Comparison of ENCODE assay signal across 1 cellular context in the genomic region with DNA sequence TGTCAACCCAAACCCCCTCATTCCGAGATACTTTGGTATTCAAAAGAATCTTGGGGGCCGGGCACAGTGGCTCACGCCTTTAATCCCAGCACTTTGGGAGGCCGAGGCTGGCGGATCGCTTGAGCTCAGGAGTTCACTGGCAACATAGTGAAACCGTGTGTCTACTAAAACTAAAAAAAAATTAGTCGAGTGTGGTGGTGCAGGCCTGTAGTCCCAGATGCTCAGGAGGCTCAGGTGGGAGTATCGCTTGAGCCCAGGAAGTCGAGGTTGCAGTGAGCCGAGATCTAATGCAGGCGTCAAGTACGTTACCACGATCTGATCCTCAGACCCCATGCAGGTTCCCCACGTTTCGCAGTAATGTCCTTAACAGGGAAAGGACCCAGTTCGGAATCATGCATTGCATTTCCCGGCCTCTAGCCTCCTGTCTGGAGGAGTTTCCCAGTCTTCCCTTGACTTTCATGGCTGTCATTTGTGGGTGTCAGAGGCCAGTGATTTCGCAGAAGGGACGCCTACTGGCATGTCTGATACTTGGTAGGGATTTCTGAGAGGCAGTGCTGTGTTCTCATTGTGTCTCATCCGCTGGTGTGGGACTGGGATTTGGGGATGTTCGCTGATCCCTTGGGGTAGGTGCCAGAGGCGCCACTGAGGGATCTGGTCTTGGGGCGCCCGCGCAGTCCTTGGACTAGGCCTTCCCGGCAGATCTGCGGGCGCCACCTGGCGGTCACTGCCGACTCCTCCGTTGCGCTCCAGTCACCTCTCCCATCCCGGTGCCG.
A peak's percentile ranks its signal among the peaks of the same experiment; 100 is the strongest.
TF ChIP-seq lines count a peak whose summit lies in the region.

No MANE protein-coding gene starts in this region.

TF ChIP-seq in HepG2, 621 proteins besides CTCF, POLR2A, EP300 and RAD21 (continued from another document and continues in another):
- TF ChIP-seq, protein P1, sequence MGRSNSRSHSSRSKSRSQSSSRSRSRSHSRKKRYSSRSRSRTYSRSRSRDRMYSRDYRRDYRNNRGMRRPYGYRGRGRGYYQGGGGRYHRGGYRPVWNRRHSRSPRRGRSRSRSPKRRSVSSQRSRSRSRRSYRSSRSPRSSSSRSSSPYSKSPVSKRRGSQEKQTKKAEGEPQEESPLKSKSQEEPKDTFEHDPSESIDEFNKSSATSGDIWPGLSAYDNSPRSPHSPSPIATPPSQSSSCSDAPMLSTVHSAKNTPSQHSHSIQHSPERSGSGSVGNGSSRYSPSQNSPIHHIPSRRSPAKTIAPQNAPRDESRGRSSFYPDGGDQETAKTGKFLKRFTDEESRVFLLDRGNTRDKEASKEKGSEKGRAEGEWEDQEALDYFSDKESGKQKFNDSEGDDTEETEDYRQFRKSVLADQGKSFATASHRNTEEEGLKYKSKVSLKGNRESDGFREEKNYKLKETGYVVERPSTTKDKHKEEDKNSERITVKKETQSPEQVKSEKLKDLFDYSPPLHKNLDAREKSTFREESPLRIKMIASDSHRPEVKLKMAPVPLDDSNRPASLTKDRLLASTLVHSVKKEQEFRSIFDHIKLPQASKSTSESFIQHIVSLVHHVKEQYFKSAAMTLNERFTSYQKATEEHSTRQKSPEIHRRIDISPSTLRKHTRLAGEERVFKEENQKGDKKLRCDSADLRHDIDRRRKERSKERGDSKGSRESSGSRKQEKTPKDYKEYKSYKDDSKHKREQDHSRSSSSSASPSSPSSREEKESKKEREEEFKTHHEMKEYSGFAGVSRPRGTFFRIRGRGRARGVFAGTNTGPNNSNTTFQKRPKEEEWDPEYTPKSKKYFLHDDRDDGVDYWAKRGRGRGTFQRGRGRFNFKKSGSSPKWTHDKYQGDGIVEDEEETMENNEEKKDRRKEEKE (IDR thresholded peaks at IDR 0.05) = no peak
- TF ChIP-seq MED1 (CRISPR knock-in tag; IDR thresholded peaks at IDR 0.05) = peak; percentile 27; the same call in 1 of the 2 replicates
- no peak for TF ChIP-seq JUND (CRISPR knock-in tag; IDR thresholded peaks at IDR 0.05)
- TF ChIP-seq, protein P2, sequence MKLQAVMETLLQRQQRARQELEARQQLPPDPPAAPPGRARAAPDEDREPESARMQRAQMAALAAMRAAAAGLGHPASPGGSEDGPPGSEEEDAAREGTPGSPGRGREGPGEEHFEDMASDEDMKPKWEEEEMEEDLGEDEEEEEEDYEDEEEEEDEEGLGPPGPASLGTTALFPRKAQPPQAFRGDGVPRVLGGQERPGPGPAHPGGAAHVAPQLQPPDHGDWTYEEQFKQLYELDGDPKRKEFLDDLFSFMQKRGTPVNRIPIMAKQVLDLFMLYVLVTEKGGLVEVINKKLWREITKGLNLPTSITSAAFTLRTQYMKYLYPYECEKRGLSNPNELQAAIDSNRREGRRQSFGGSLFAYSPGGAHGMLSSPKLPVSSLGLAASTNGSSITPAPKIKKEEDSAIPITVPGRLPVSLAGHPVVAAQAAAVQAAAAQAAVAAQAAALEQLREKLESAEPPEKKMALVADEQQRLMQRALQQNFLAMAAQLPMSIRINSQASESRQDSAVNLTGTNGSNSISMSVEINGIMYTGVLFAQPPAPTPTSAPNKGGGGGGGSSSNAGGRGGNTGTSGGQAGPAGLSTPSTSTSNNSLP (IDR thresholded peaks at IDR 0.05; ENCODE audit: low read depth, low read length) = 0 out of 2 replicates have a peak, but pooled peaks have one; percentile 4
- TF ChIP-seq, protein P3, sequence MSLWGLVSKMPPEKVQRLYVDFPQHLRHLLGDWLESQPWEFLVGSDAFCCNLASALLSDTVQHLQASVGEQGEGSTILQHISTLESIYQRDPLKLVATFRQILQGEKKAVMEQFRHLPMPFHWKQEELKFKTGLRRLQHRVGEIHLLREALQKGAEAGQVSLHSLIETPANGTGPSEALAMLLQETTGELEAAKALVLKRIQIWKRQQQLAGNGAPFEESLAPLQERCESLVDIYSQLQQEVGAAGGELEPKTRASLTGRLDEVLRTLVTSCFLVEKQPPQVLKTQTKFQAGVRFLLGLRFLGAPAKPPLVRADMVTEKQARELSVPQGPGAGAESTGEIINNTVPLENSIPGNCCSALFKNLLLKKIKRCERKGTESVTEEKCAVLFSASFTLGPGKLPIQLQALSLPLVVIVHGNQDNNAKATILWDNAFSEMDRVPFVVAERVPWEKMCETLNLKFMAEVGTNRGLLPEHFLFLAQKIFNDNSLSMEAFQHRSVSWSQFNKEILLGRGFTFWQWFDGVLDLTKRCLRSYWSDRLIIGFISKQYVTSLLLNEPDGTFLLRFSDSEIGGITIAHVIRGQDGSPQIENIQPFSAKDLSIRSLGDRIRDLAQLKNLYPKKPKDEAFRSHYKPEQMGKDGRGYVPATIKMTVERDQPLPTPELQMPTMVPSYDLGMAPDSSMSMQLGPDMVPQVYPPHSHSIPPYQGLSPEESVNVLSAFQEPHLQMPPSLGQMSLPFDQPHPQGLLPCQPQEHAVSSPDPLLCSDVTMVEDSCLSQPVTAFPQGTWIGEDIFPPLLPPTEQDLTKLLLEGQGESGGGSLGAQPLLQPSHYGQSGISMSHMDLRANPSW (CRISPR knock-in tag; IDR thresholded peaks at IDR 0.05; ENCODE audit: borderline replicate concordance) = no peak
- no peak for TF ChIP-seq NFRKB (IDR thresholded peaks at IDR 0.05)
- TF ChIP-seq, protein P4, sequence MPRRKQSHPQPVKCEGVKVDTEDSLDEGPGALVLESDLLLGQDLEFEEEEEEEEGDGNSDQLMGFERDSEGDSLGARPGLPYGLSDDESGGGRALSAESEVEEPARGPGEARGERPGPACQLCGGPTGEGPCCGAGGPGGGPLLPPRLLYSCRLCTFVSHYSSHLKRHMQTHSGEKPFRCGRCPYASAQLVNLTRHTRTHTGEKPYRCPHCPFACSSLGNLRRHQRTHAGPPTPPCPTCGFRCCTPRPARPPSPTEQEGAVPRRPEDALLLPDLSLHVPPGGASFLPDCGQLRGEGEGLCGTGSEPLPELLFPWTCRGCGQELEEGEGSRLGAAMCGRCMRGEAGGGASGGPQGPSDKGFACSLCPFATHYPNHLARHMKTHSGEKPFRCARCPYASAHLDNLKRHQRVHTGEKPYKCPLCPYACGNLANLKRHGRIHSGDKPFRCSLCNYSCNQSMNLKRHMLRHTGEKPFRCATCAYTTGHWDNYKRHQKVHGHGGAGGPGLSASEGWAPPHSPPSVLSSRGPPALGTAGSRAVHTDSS (CRISPR knock-in tag; conservative IDR thresholded peaks at IDR 0.05) = no peak
- TF ChIP-seq MED8 (CRISPR knock-in tag; IDR thresholded peaks at IDR 0.05; ENCODE audit: insufficient replicate concordance) = no peak
- TF ChIP-seq, protein P5, sequence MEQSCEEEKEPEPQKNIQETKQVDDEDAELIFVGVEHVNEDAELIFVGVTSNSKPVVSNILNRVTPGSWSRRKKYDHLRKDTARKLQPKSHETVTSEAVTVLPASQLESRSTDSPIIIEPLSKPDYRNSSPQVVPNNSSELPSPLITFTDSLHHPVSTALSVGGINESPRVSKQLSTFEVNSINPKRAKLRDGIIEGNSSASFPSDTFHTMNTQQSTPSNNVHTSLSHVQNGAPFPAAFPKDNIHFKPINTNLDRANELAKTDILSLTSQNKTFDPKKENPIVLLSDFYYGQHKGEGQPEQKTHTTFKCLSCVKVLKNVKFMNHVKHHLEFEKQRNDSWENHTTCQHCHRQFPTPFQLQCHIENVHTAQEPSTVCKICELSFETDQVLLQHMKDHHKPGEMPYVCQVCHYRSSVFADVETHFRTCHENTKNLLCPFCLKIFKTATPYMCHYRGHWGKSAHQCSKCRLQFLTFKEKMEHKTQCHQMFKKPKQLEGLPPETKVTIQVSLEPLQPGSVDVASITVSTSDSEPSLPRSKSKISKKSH (CRISPR knock-in tag; IDR thresholded peaks at IDR 0.05; ENCODE audit: borderline replicate concordance) = no peak
- no peak; the same call in 1 of the 2 replicates for TF ChIP-seq GATAD1 (CRISPR knock-in tag; IDR thresholded peaks at IDR 0.05)
- no peak for TF ChIP-seq NCOA1 (CRISPR knock-in tag; IDR thresholded peaks at IDR 0.05)
- peak; percentile 77 for TF ChIP-seq ZFX (CRISPR knock-in tag; IDR thresholded peaks at IDR 0.05; ENCODE audit: low read depth)
- peak; percentile 63; the same call in 1 of the 2 replicates for TF ChIP-seq DNMT1 (CRISPR knock-in tag; IDR thresholded peaks at IDR 0.05)
- peak; percentile 60; the same call in 1 of the 2 replicates for TF ChIP-seq KMT2A (CRISPR knock-in tag; IDR thresholded peaks at IDR 0.05)
- TF ChIP-seq, protein P6, sequence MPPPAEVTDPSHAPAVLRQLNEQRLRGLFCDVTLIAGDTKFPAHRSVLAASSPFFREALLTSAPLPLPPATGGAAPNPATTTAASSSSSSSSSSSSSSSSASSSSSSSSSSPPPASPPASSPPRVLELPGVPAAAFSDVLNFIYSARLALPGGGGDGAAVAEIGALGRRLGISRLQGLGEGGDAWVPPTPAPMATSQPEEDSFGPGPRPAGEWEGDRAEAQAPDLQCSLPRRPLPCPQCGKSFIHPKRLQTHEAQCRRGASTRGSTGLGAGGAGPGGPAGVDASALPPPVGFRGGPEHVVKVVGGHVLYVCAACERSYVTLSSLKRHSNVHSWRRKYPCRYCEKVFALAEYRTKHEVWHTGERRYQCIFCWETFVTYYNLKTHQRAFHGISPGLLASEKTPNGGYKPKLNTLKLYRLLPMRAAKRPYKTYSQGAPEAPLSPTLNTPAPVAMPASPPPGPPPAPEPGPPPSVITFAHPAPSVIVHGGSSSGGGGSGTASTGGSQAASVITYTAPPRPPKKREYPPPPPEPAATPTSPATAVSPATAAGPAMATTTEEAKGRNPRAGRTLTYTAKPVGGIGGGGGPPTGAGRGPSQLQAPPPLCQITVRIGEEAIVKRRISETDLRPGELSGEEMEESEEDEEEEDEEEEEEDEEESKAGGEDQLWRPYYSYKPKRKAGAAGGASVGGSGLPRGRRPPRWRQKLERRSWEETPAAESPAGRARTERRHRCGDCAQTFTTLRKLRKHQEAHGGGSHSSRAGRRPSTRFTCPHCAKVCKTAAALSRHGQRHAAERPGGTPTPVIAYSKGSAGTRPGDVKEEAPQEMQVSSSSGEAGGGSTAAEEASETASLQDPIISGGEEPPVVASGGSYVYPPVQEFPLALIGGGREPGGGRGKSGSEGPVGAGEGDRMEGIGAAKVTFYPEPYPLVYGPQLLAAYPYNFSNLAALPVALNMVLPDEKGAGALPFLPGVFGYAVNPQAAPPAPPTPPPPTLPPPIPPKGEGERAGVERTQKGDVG (CRISPR knock-in tag; IDR thresholded peaks at IDR 0.05; ENCODE audit: borderline replicate concordance) = no peak
- no peak for TF ChIP-seq THYN1 (CRISPR knock-in tag; IDR thresholded peaks at IDR 0.05; ENCODE audit: borderline replicate concordance, low read depth)
- no peak for TF ChIP-seq REXO4 (CRISPR knock-in tag; IDR thresholded peaks at IDR 0.05; ENCODE audit: borderline replicate concordance)
- TF ChIP-seq, protein P7, sequence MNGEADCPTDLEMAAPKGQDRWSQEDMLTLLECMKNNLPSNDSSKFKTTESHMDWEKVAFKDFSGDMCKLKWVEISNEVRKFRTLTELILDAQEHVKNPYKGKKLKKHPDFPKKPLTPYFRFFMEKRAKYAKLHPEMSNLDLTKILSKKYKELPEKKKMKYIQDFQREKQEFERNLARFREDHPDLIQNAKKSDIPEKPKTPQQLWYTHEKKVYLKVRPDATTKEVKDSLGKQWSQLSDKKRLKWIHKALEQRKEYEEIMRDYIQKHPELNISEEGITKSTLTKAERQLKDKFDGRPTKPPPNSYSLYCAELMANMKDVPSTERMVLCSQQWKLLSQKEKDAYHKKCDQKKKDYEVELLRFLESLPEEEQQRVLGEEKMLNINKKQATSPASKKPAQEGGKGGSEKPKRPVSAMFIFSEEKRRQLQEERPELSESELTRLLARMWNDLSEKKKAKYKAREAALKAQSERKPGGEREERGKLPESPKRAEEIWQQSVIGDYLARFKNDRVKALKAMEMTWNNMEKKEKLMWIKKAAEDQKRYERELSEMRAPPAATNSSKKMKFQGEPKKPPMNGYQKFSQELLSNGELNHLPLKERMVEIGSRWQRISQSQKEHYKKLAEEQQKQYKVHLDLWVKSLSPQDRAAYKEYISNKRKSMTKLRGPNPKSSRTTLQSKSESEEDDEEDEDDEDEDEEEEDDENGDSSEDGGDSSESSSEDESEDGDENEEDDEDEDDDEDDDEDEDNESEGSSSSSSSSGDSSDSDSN (CRISPR knock-in tag; IDR thresholded peaks at IDR 0.05) = peak; percentile 44
- TF ChIP-seq PHF8 (CRISPR knock-in tag; IDR thresholded peaks at IDR 0.05) = peak; percentile 45
- no peak for TF ChIP-seq ZNF549 (CRISPR knock-in tag; IDR thresholded peaks at IDR 0.05)
- no peak for TF ChIP-seq ZFP36L1 (CRISPR knock-in tag; IDR thresholded peaks at IDR 0.05)
- no peak for TF ChIP-seq ZNF207 (IDR thresholded peaks at IDR 0.05; ENCODE audit: borderline replicate concordance)
- no peak for TF ChIP-seq FIP1L1 (IDR thresholded peaks at IDR 0.05; ENCODE audit: borderline replicate concordance, insufficient read depth, low read depth, low read length)
- TF ChIP-seq ZNF101 (CRISPR knock-in tag; IDR thresholded peaks at IDR 0.05; ENCODE audit: borderline replicate concordance, low read depth) = no peak
- no peak for TF ChIP-seq NR2C2 (CRISPR knock-in tag; IDR thresholded peaks at IDR 0.05; ENCODE audit: borderline replicate concordance)
- TF ChIP-seq ZNF598 (CRISPR knock-in tag; IDR thresholded peaks at IDR 0.05; ENCODE audit: borderline replicate concordance) = peak; percentile 24; the same call in 1 of the 2 replicates
- TF ChIP-seq ZBTB8A (CRISPR knock-in tag; IDR thresholded peaks at IDR 0.05; ENCODE audit: borderline replicate concordance, low read depth) = no peak
- TF ChIP-seq, protein P8, sequence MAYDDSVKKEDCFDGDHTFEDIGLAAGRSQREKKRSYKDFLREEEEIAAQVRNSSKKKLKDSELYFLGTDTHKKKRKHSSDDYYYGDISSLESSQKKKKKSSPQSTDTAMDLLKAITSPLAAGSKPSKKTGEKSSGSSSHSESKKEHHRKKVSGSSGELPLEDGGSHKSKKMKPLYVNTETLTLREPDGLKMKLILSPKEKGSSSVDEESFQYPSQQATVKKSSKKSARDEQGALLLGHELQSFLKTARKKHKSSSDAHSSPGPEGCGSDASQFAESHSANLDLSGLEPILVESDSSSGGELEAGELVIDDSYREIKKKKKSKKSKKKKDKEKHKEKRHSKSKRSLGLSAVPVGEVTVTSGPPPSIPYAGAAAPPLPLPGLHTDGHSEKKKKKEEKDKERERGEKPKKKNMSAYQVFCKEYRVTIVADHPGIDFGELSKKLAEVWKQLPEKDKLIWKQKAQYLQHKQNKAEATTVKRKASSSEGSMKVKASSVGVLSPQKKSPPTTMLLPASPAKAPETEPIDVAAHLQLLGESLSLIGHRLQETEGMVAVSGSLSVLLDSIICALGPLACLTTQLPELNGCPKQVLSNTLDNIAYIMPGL (CRISPR knock-in tag; IDR thresholded peaks at IDR 0.05; ENCODE audit: borderline replicate concordance in 1 of 2, low read depth in 1 of 2) = peak; percentile 84 to 89
- TF ChIP-seq, protein P9, sequence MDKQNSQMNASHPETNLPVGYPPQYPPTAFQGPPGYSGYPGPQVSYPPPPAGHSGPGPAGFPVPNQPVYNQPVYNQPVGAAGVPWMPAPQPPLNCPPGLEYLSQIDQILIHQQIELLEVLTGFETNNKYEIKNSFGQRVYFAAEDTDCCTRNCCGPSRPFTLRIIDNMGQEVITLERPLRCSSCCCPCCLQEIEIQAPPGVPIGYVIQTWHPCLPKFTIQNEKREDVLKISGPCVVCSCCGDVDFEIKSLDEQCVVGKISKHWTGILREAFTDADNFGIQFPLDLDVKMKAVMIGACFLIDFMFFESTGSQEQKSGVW (CRISPR knock-in tag; IDR thresholded peaks at IDR 0.05; ENCODE audit: borderline replicate concordance) = no peak
- TF ChIP-seq SMAD3 (CRISPR knock-in tag; IDR thresholded peaks at IDR 0.05) = no peak
- TF ChIP-seq ARNT2 (CRISPR knock-in tag; IDR thresholded peaks at IDR 0.05; ENCODE audit: low read depth) = no peak
- no peak for TF ChIP-seq SP1 (IDR thresholded peaks at IDR 0.05)
- TF ChIP-seq SP1 (CRISPR knock-in tag; IDR thresholded peaks at IDR 0.05) = no peak
